In the genomic region with DNA sequence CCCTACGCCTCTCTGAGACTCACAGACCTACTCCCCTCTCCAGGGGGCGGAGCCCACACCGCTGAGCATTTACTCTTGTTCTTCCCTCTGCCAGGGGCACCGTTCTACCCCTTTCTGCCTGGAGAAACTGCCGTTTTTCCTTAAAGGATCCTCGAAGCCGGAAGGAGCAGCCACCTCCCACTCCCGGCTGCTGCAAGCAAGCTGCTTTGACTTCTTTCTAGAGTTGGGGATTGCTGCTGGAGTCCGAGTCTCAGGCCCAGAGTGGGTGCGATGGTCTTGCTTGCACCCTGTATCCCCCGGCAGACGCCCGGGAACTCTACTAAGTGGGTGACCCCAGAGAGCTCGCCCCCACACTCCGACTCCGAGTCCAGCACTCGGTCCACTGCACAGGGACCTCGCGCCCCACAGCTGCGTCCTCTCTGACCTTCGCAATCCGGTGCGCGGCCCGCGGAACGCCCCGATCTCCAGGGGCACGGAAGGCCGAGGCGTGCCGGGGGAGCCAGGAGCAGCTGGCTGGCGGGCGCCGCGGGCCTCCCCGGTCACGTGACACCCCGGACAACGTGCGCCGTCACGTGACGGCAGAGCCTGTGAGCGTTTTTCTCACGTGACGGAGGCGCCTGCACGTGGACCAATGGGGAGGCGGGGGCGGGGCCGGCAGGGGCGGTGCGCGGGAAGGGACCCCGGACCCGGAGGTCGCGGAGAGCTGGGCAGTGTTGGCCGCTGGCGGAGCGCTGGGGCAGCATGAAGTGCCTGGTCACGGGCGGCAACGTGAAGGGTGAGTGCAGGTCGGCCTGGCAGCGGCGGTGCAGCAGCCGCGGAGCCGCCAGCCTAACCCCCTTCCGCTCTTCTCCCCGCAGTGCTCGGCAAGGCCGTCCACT, we compare ENCODE assay signal across 8 cellular contexts. TPM values are rescaled to one million over a fixed set of nuclear protein-coding genes. Genes with fewer than 3 reads are reported as not detected.
DNase-seq lines count a peak whose midpoint lies in the region; ATAC-seq and TF ChIP-seq lines count a peak whose summit lies in the region.

Gene RAD9A (plus strand): TSS at position 683 of the 878 bp plus-strand sequence. CDS start 59 bp downstream, at position 742.

- no peaks in the 10 kb centered on the region for H3K27me3 ChIP-seq in MG63

- H3K36me3 Mint-ChIP-seq in neural crest cell (ENCODE audit: low read depth), result no peaks in the 10 kb centered on the region

- peak within 1 kb of the TSS; percentile 93 for H3K4me3 Mint-ChIP-seq in neural crest cell
- H3K4me3 Mint-ChIP-seq in stimulated activated naive CD8-positive, alpha-beta T cell treated with anti-CD3 and anti-CD28 coated beads, Interleukin-15, amount 100 ng/mL, for 72 hours, result peak within 1 kb of the TSS; percentile 94 to 95

- H3K9me3 ChIP-seq in MG63, result no peaks in the 10 kb centered on the region

- peaks cover 29% of the 10 kb centered on the region for H3K4me1 Mint-ChIP-seq in neural crest cell
- H3K4me1 Mint-ChIP-seq in stimulated activated naive CD8-positive, alpha-beta T cell treated with anti-CD3 and anti-CD28 coated beads, Interleukin-15, amount 100 ng/mL, for 72 hours, result peaks cover 54% of the 10 kb centered on the region

- peak; percentile 99 for DNase-seq in DMS53 (lab: John Stamatoyannopoulos, UW)
- peak; percentile 48 for DNase-seq in GOT3 (lab: John Stamatoyannopoulos, UW)
- DNase-seq in MG63, result peak; percentile 95
- peak; percentile 44 for DNase-seq in SIG-M5 (lab: John Stamatoyannopoulos, UW)
- peak; percentile 97 for DNase-seq in activated effector memory CD4-positive, alpha-beta T cell treated with anti-CD3 and anti-CD28 coated beads, Interleukin-2, amount 50 U/mL, for 16 hours
- DNase-seq in fibroblast of the conjunctiva (ENCODE audit: low read depth), result peak; percentile 81
- DNase-seq in neural crest cell (ENCODE audit: low read depth, low spot score), result peak; percentile 85
- peak; percentile 86 to 92 for DNase-seq in stimulated activated naive CD8-positive, alpha-beta T cell treated with anti-CD3 and anti-CD28 coated beads, Interleukin-15, amount 100 ng/mL, for 72 hours

- H3K27ac Mint-ChIP-seq in neural crest cell (ENCODE audit: unreplicated experiment), result peak within 1 kb of the TSS; percentile 92
- peak within 1 kb of the TSS; percentile 85 to 93 for H3K27ac Mint-ChIP-seq in stimulated activated naive CD8-positive, alpha-beta T cell treated with anti-CD3 and anti-CD28 coated beads, Interleukin-15, amount 100 ng/mL, for 72 hours

- no peak for TF ChIP-seq CTCF in neural crest cell (conservative IDR thresholded peaks at IDR 0.05)

- peak within 1 kb of the TSS; percentile 83 for H3K4me3 ChIP-seq in MG63

- peaks cover 17% of the 10 kb centered on the region for H3K27me3 Mint-ChIP-seq in neural crest cell (ENCODE audit: low read depth)
- no peaks in the 10 kb centered on the region for H3K27me3 Mint-ChIP-seq in stimulated activated naive CD8-positive, alpha-beta T cell treated with anti-CD3 and anti-CD28 coated beads, Interleukin-15, amount 100 ng/mL, for 72 hours

- peak; percentile 72 for ATAC-seq in stimulated activated naive CD8-positive, alpha-beta T cell treated with anti-CD3 and anti-CD28 coated beads, Interleukin-15, amount 100 ng/mL, for 72 hours

- H3K36me3 ChIP-seq in MG63, result peaks cover 7% of the 10 kb centered on the region

- H3K9me3 Mint-ChIP-seq in neural crest cell, result no peaks in the 10 kb centered on the region
- no peaks in the 10 kb centered on the region for H3K9me3 Mint-ChIP-seq in stimulated activated naive CD8-positive, alpha-beta T cell treated with anti-CD3 and anti-CD28 coated beads, Interleukin-15, amount 100 ng/mL, for 72 hours

RNA-seq across cellular contexts. Expression of gene RAD9A, which starts in this region (rescaled TPM):
- 1.7 and 17.6 TPM in 2 replicates for total RNA-seq in MG63 (2014; rRNA removed; shearing (Covaris generic); ENCODE audit: low replicate concordance)
- total RNA-seq in neural crest cell, result 46.1 and 49.4 TPM in 2 replicates

Comparison
In these comparisons a context has a peak if more than half of its experiments do, and no peak if none do; other contexts are left out.
1. Peak in every context shown above with its lines: DNase-seq, ATAC-seq and H3K4me3 ChIP-seq.
2. DNase-seq: peak in every context shown above with its lines; median percentile 99 in DMS53; 97 in activated effector memory CD4-positive, alpha-beta T cell treated with anti-CD3 and anti-CD28 coated beads, Interleukin-2, amount 50 U/mL, for 16 hours; 95 in MG63; 89 in stimulated activated naive CD8-positive, alpha-beta T cell treated with anti-CD3 and anti-CD28 coated beads, Interleukin-15, amount 100 ng/mL, for 72 hours; 85 in neural crest cell; 81 in fibroblast of the conjunctiva; 48 in GOT3; 44 in SIG-M5.